12 cellular contexts compared by ENCODE assay signal in genomic region chr7:32275216-32275979, GRCh38.
DNase-seq lines count a peak whose midpoint lies in the region; ATAC-seq, FAIRE-seq and TF ChIP-seq lines count a peak whose summit lies in the region.
"Had no signal": no experiment of that assay in that cellular context is flagged by ENCODE, and none has a peak within 500 bp of the region (broad histone marks: within the 10 kb centered on the region; RNA-seq: fewer than 3 reads in every experiment).

No MANE protein-coding gene starts in this region.

- no peak overlapping the region for H3K27ac ChIP-seq in A549
- H3K27ac ChIP-seq: cardiac muscle cell, esophagus squamous epithelium had no signal

- TF ChIP-seq EP300 in A549 (IDR thresholded peaks at IDR 0.05): no peak

- CTCF ChIA-PET in A549 (lab: Yijun Ruan, JAX): no interaction called here

- 0 out of 3 replicates have a peak, but pooled peaks cover 4% of the 10 kb centered on the region for H3K9me3 ChIP-seq in A549
- H3K9me3 ChIP-seq: esophagus squamous epithelium had no signal

- TF ChIP-seq CTCF in A549 (IDR thresholded peaks at IDR 0.05): no peak

- no peak for DNase-seq in A549 (ENCODE audit: low read depth in 1 of 2, low spot score in 1 of 2)
- DNase-seq in SIG-M5 (lab: John Stamatoyannopoulos, UW): peak; percentile 3
- no peak for DNase-seq in stimulated activated naive CD4-positive, alpha-beta T cell (lab: John Stamatoyannopoulos, UW)
- no peak for DNase-seq in HT-29 (ENCODE audit: low spot score)
- DNase-seq in NCI-H1105 (lab: John Stamatoyannopoulos, UW): no peak
- DNase-seq: esophagus squamous epithelium, NCI-H2029 had no signal

- no peak for ATAC-seq in A549
- peak; percentile 72 for ATAC-seq in GM19351 (IDR thresholded peaks at IDR 0.05; ENCODE audit: unreplicated experiment)
- ATAC-seq in HG03108 (IDR thresholded peaks at IDR 0.05; ENCODE audit: unreplicated experiment): peak; percentile 83
- no peak for ATAC-seq in esophagus mucosa
- ATAC-seq: Panc1 had no signal

- H3K4me1 ChIP-seq in A549: no peaks in the 10 kb centered on the region
- H3K4me1 ChIP-seq: esophagus squamous epithelium had no signal

- no peak overlapping the region for H3K4me2 ChIP-seq in A549

- FAIRE-seq in A549 (lab: Jason Lieb, UNC): no peak

- TF ChIP-seq POLR2A in A549 (IDR thresholded peaks at IDR 0.05; ENCODE audit: low read length): no peak

- TF ChIP-seq RAD21 in A549 (conservative IDR thresholded peaks at IDR 0.05 in 1 of 2, IDR thresholded peaks at IDR 0.05 in 1 of 2): no peak

- POLR2A ChIA-PET in A549 (lab: Yijun Ruan, JAX): no interaction called here

- no peak overlapping the region for H3K4me3 ChIP-seq in A549
- H3K4me3 ChIP-seq: cardiac muscle cell, esophagus squamous epithelium had no signal

- 3% methylated on average over 3 of the region's 3 CpGs for WGBS in A549 (ENCODE audit: missing lambda C conversion rate)

TF ChIP-seq in A549, 52 proteins besides CTCF, POLR2A, EP300 and RAD21:
- TF ChIP-seq CBX8 (IDR thresholded peaks at IDR 0.05): peak; percentile 55; the same call in 1 of the 2 replicates
- no peak for TF ChIP-seq HOXB13 (CRISPR knock-in tag; IDR thresholded peaks at IDR 0.05; ENCODE audit: low read depth)
- TF ChIP-seq RNF2 (IDR thresholded peaks at IDR 0.05; ENCODE audit: borderline replicate concordance, low read depth): 0 out of 2 replicates have a peak, but pooled peaks have one; percentile 40
TF ChIP-seq in A549: peak in this region for 2.

Comparison
In these comparisons a context has a peak if more than half of its experiments do, and no peak if none do; other contexts are left out.
1. ATAC-seq: peak in GM19351 (single experiment) and HG03108 (single experiment); none in A549 (0 of 2) and esophagus mucosa (single experiment).